ENCODE assay signal across 10 cellular contexts in the genomic region with DNA sequence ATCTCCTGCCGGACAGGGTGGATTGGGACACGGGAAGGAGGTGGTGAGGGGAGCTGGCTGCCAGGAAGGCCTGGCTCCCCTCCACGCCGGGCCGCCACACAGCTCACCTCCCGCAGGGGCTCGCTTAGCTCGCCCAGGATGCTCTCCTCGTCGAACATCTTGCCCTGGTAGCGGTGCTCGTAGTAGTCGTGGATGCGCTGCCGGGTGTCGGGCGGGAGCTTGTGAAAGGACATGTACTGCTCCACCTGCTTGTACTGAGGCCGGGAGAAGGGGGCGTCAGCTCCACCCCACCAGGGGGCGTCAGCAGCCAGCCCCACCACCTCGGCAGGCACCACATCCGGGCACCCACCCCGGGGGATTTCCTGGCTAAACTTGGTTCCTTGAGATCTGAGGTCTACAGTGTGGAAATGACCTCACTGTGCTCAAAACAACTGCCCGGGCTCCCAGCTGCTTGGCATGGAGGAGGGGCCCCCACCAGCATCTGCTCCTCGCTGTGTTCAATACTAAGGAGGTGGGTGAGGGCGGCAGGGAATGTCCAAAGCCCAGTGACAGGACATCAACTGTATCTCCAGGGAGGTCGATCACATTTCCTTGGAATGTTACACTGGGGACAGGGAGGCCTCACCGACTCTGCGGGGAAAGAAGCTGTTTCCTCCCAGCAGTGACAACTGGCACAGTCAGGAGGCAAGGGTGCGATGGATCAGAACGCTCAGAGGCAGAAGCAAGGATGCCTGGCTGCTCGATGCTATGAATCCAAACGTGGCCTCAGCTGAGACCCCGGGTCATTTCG. TPM values are rescaled to one million over a fixed set of nuclear protein-coding genes. Genes with fewer than 3 reads are reported as not detected.
DNase-seq lines count a peak whose midpoint lies in the region; ATAC-seq and TF ChIP-seq lines count a peak whose summit lies in the region.
"Had no signal": no experiment of that assay in that cellular context is flagged by ENCODE, and none has a peak within 500 bp of the region (broad histone marks: within the 10 kb centered on the region; RNA-seq: fewer than 3 reads in every experiment).

No MANE protein-coding gene starts in this region.

- peak; percentile 35; the same call in 1 of the 2 replicates for TF ChIP-seq RAD21 in HCT116 (IDR thresholded peaks at IDR 0.05; ENCODE audit: low read depth)

- POLR2A ChIA-PET in HCT116 (lab: Charles Lee) (no interaction called here), WTC11 (lab: Charles Lee) (no interaction called here)

- no peaks in the 10 kb centered on the region for H3K4me1 ChIP-seq in HCT116 (ENCODE audit: control insufficient read depth in 1 of 2, insufficient read depth in 2 of 2, low read length in 2 of 2)

- no peaks in the 10 kb centered on the region for H3K79me2 ChIP-seq in HCT116 (ENCODE audit: insufficient read depth, low read length)

- H3K4me3 ChIP-seq in HCT116 (replicated peaks in 1 of 2; ENCODE audit: low read depth in 1 of 2, low read length in 2 of 2): no peak overlapping the region
- H3K4me3 ChIP-seq: thoracic aorta had no signal

- peak; percentile 56 for DNase-seq in Daoy (ENCODE audit: low read depth)
- no peak for DNase-seq in HCT116 (ENCODE audit: low read depth, low spot score)
- peak; percentile 41 for DNase-seq in WTC11 (ENCODE audit: low spot score)
- DNase-seq in naive B cell: no peak
- no peak for DNase-seq in T-helper 17 cell
- DNase-seq in NCI-H146 treated with DMSO at 0.1 percent for 48 hours (lab: John Stamatoyannopoulos, UW; ENCODE audit: unreplicated experiment): no peak
- DNase-seq in C1 segment of cervical spinal cord (lab: John Stamatoyannopoulos, UW): no peak
- DNase-seq: small intestine had no signal

- H3K9ac ChIP-seq in HCT116 (ENCODE audit: low read length): no peak overlapping the region

- intact Hi-C loops in HCT116 (cut with micrococcal nuclease): no loop called here

- no peaks in the 10 kb centered on the region for H3K9me2 ChIP-seq in HCT116 (ENCODE audit: insufficient read depth)

- no TSS peak for BruUV-seq in HCT116 (replicated peaks; lab: Mats Ljungman, UMichigan)

- H3K27me3 Mint-ChIP-seq in WTC11 (ENCODE audit: low read depth) (no peaks in the 10 kb centered on the region), naive B cell (peaks cover 0 to 25% (median 6%) of the 10 kb centered on the region in 3 donors), T-helper 17 cell (peaks cover 39% of the 10 kb centered on the region)

- no peaks in the 10 kb centered on the region for H3K36me3 ChIP-seq in HCT116 (ENCODE audit: control insufficient read depth in 1 of 2, insufficient read depth in 2 of 2, low read length in 2 of 2)
- H3K36me3 ChIP-seq: thoracic aorta had no signal

- no peak for TF ChIP-seq POLR2A in HCT116 (IDR thresholded peaks at IDR 0.05; ENCODE audit: borderline replicate concordance, extremely low read depth, insufficient read depth, insufficient read length)

- H3K27ac Mint-ChIP-seq in WTC11 (0 out of 2 replicates have a peak overlapping the region, but pooled peaks have one; percentile 70), naive B cell (peak overlapping the region in 2 of 6 donors; percentile 21 to 42), T-helper 17 cell (no peak overlapping the region)

- H3K4me1 Mint-ChIP-seq in WTC11 (0 out of 2 replicates have a peak, but pooled peaks cover 3% of the 10 kb centered on the region), naive B cell (peaks cover 9 to 13% (median 10%) of the 10 kb centered on the region in 3 donors), T-helper 17 cell (peaks cover 4% of the 10 kb centered on the region)

- H3K27ac ChIP-seq in HCT116 (ENCODE audit: low read depth, low read length): no peak overlapping the region
- H3K27ac ChIP-seq: thoracic aorta had no signal

- RAD21 ChIA-PET in HCT116 (lab: Charles Lee; ENCODE audit: low non-redundant PET in 1 of 2, low total read pairs in 2 of 2, uncharacterized antibody in 2 of 2, unreplicated experiment in 2 of 2): no interaction called here

- H3K27me3 ChIP-seq in HCT116 (ENCODE audit: insufficient read depth, low read length): no peaks in the 10 kb centered on the region

- ATAC-seq in HCT116: peak; percentile 65
- peak; percentile 53 for ATAC-seq in WTC11
- ATAC-seq in naive B cell (ENCODE audit: low read depth in 2 of 2): peak; percentile 32 to 48
- ATAC-seq in T-helper 17 cell: no peak

- no peaks in the 10 kb centered on the region for H4K20me1 ChIP-seq in HCT116 (ENCODE audit: insufficient read depth)

- no peak overlapping the region for H3K4me3 Mint-ChIP-seq in WTC11
- no peak overlapping the region for H3K4me3 Mint-ChIP-seq in naive B cell
- H3K4me3 Mint-ChIP-seq in T-helper 17 cell: no peak overlapping the region

- H3K9me3 ChIP-seq in HCT116 (ENCODE audit: control insufficient read depth in 1 of 2, insufficient read depth in 1 of 2, low read depth in 1 of 2, low read length in 2 of 2): no peaks in the 10 kb centered on the region
- H3K9me3 ChIP-seq in T-helper 17 cell (ENCODE audit: control insufficient read depth, low read length, poor library complexity, severe bottlenecking): no peaks in the 10 kb centered on the region
- H3K9me3 ChIP-seq: thoracic aorta had no signal

- no peak overlapping the region for H3K4me2 ChIP-seq in HCT116 (ENCODE audit: low read length)

- TF ChIP-seq CTCF in HCT116 (IDR thresholded peaks at IDR 0.05 in 2 of 3, conservative IDR thresholded peaks at IDR 0.05 in 1 of 3; ENCODE audit: borderline replicate concordance in 1 of 3, insufficient read depth in 1 of 3, low read depth in 2 of 3, low read length in 2 of 3): peak; percentile 19 to 38 (median 31); a peak in 5 of 6 replicates
- 0 out of 2 replicates have a peak, but pooled peaks have one; percentile 26 for TF ChIP-seq CTCF in WTC11 (IDR thresholded peaks at IDR 0.05)

- H3K9me3 Mint-ChIP-seq in WTC11 (no peaks in the 10 kb centered on the region), naive B cell (peaks cover 0 to 4% (median 0%) of the 10 kb centered on the region in 7 donors)

- CTCF ChIA-PET in HCT116 (lab: Charles Lee): no interaction called here
- CTCF ChIA-PET in WTC11 (lab: Charles Lee): interaction anchor here (0.5 to 2.8 kb wide), 15 partner anchors 10 to 395 kb away, joined by 3 to 10 read pairs (median 3); a partner anchor contains a TSS

- H3K36me3 Mint-ChIP-seq in WTC11 (no peaks in the 10 kb centered on the region), naive B cell (no peaks in the 10 kb centered on the region), T-helper 17 cell (ENCODE audit: low read depth) (no peaks in the 10 kb centered on the region)

- no peak overlapping the region for H2AFZ ChIP-seq in HCT116 (ENCODE audit: low read depth, low read length, poor library complexity, severe bottlenecking)

TF ChIP-seq in HCT116, 20 proteins besides CTCF, POLR2A, EP300 and RAD21 (continues in another document):
- TF ChIP-seq ZNF274 (IDR thresholded peaks at IDR 0.05; ENCODE audit: low read depth, low read length) (no peak), TCF7L2 (IDR thresholded peaks at IDR 0.05; ENCODE audit: borderline replicate concordance, extremely low read depth, insufficient read depth, insufficient read length) (no peak), SP1 (IDR thresholded peaks at IDR 0.05; ENCODE audit: low read depth) (no peak), CBX3 (IDR thresholded peaks at IDR 0.05; ENCODE audit: low read depth) (no peak), FOSL1 (IDR thresholded peaks at IDR 0.05; ENCODE audit: low read depth) (no peak), CEBPB (IDR thresholded peaks at IDR 0.05; ENCODE audit: low read depth) (no peak), YY1 (IDR thresholded peaks at IDR 0.05; ENCODE audit: extremely low read depth, insufficient replicate concordance, low read depth, low read length) (no peak), ZFX (IDR thresholded peaks at IDR 0.05) (no peak), EZH2phosphoT487 (IDR thresholded peaks at IDR 0.05; ENCODE audit: borderline replicate concordance) (no peak), SIN3A (IDR thresholded peaks at IDR 0.05; ENCODE audit: low read depth) (no peak)
- TF ChIP-seq, protein P1, sequence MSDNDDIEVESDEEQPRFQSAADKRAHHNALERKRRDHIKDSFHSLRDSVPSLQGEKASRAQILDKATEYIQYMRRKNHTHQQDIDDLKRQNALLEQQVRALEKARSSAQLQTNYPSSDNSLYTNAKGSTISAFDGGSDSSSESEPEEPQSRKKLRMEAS (IDR thresholded peaks at IDR 0.05): no peak

TF ChIP-seq in WTC11, 78 proteins besides CTCF, POLR2A, EP300 and RAD21 (continues in another document):
- no peak for TF ChIP-seq CREM (CRISPR knock-in tag; IDR thresholded peaks at IDR 0.05)
- no peak for TF ChIP-seq NR2C2 (CRISPR knock-in tag; IDR thresholded peaks at IDR 0.05)
- TF ChIP-seq, protein P2, sequence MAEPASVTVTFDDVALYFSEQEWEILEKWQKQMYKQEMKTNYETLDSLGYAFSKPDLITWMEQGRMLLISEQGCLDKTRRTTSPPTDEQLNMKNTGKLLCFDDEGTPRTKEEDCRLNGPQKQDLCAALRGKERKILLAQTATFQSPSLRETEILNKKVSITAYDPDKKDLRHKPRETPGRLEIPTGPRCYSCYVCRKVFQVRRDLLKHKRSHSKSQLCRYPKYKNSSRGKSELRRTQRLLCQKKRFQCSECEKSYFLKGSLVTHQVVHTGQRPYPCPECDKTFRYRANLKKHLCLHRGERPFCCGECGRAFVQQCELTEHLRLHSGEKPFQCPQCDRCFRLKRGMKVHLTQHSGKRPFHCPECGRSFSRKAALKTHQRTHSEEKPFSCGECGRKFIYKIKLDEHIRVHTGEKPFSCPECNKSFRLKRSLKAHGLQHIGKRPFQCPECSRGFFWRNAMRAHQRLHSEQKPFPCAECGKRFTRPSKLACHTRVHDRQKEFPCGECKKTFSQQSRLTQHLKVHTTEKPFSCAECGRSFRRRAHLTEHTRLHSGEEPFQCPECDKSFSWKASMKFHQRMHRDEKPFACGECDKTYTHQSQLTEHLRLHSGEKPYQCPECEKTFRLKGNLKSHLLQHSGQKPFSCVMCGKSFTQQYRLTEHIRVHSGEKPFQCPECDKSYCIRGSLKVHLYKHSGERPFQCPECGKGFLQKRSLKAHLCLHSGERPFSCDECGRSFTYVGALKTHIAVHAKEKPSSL (CRISPR knock-in tag; conservative IDR thresholded peaks at IDR 0.05): no peak
- no peak for TF ChIP-seq SMAD3 (CRISPR knock-in tag; IDR thresholded peaks at IDR 0.05; ENCODE audit: borderline replicate concordance)
- no peak for TF ChIP-seq ZNF416 (CRISPR knock-in tag; IDR thresholded peaks at IDR 0.05)
- no peak for TF ChIP-seq ESRRA (CRISPR knock-in tag; IDR thresholded peaks at IDR 0.05; ENCODE audit: borderline replicate concordance)
- TF ChIP-seq IRF2 (CRISPR knock-in tag; IDR thresholded peaks at IDR 0.05; ENCODE audit: borderline replicate concordance, low read depth): no peak

RNA-seq across cellular contexts. Expression of a gene that starts 43.4 kb away (rescaled TPM):
- total RNA-seq in Daoy (2014; rRNA removed; shearing (Covaris generic)): 0.09 TPM in 1 of 2 replicates, not detected in the other
- 1.7 TPM for total RNA-seq in HCT116 (2021; ENCODE audit: unreplicated experiment)
- 0.56 and 0.60 TPM in 2 replicates for polyA plus RNA-seq in HCT116 (2012)
- 8.6 to 10.5 TPM (median 9.0 TPM) in 3 replicates for total RNA-seq in WTC11 (2021)
- not detected for polyA plus RNA-seq in naive B cell (ENCODE audit: low read depth in 6 of 6)
- not detected for total RNA-seq in T-helper 17 cell
- total RNA-seq: thoracic aorta had no signal
- polyA plus RNA-seq: keratinocyte had no signal

Comparison
In these comparisons a context has a peak if more than half of its experiments do, and no peak if none do; other contexts are left out.
1. DNase-seq: peak in Daoy (single experiment) and WTC11 (single experiment); none in HCT116 (single experiment), naive B cell (single experiment), T-helper 17 cell (0 of 3), NCI-H146 treated with DMSO at 0.1 percent for 48 hours (single experiment) and C1 segment of cervical spinal cord (0 of 14).